2 cellular contexts compared by ENCODE assay signal in genomic region chr22:27635435-27635834, GRCh38.
A peak's percentile ranks its signal among the peaks of the same experiment; 100 is the strongest.
TF ChIP-seq lines count a peak whose summit lies in the region.

No MANE protein-coding gene starts in this region.

TF ChIP-seq in HepG2, 621 proteins besides CTCF, POLR2A, EP300 and RAD21 (continued from another document):
- TF ChIP-seq PBX2 (CRISPR knock-in tag; IDR thresholded peaks at IDR 0.05) (0 out of 2 replicates have a peak, but pooled peaks have one; percentile 16), TCF12 (IDR thresholded peaks at IDR 0.05) (no peak), TCF12 (CRISPR knock-in tag; IDR thresholded peaks at IDR 0.05) (no peak), RORA (CRISPR knock-in tag; IDR thresholded peaks at IDR 0.05) (no peak), TFDP2 (CRISPR knock-in tag; IDR thresholded peaks at IDR 0.05) (no peak)

TF ChIP-seq in K562, 482 proteins besides CTCF, POLR2A, EP300 and RAD21 (continued from another document):
- TF ChIP-seq PATZ1 (CRISPR knock-in tag; IDR thresholded peaks at IDR 0.05; ENCODE audit: borderline replicate concordance), result no peak
- TF ChIP-seq MTA1 (IDR thresholded peaks at IDR 0.05; ENCODE audit: borderline replicate concordance), result no peak
- TF ChIP-seq PBX2 (CRISPR knock-in tag; IDR thresholded peaks at IDR 0.05; ENCODE audit: low read depth), result no peak
- TF ChIP-seq PBX2 (tag; conservative IDR thresholded peaks at IDR 0.05; ENCODE audit: low read depth), result peak; percentile 37; the same call in 1 of the 2 replicates
- peak; percentile 57 for TF ChIP-seq PKNOX1 (IDR thresholded peaks at IDR 0.05)
- TF ChIP-seq MEIS2 (IDR thresholded peaks at IDR 0.05; ENCODE audit: partially characterized antibody), result peak; percentile 20
